ENCODE assay signal across 1 cellular context in the genomic region with DNA sequence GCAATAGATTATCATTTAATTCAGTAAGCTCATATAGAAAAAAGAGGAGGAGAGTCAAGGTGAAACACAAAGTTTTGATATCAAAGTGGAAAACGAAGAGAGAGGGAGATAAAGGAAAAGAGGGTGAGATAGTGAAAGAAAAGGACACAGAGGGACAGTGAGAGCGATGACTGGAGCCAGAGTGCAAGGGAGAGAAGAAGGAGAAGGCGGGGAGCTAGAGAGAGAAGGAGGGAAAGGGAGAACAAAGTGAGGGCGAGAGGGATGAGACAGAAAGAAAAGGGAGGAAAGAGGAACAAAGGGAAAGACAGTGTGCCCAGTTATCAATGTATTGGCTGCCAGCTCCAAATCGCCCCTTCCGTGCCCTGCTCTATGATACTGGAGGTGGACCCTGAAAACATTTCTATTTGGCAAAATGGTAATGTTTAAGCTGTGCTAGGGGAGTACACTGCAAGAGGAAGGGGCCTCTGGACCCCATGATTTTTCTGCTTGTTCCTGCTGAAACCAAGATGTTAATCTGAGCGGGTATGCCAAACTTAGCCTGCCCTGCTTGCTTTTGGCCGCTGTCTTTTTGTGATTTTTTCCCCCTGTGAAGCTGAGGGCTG.
TF ChIP-seq lines count a peak whose summit lies in the region.

No MANE protein-coding gene starts in this region.

TF ChIP-seq in K562, 482 proteins besides CTCF, POLR2A, EP300 and RAD21 (continued from another document and continues in another):
- TF ChIP-seq, protein P1, sequence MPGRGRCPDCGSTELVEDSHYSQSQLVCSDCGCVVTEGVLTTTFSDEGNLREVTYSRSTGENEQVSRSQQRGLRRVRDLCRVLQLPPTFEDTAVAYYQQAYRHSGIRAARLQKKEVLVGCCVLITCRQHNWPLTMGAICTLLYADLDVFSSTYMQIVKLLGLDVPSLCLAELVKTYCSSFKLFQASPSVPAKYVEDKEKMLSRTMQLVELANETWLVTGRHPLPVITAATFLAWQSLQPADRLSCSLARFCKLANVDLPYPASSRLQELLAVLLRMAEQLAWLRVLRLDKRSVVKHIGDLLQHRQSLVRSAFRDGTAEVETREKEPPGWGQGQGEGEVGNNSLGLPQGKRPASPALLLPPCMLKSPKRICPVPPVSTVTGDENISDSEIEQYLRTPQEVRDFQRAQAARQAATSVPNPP (IDR thresholded peaks at IDR 0.05; ENCODE audit: borderline replicate concordance, insufficient read depth, insufficient read length), result no peak
- TF ChIP-seq ARHGAP35 (IDR thresholded peaks at IDR 0.05; ENCODE audit: partially characterized antibody) (peak; percentile 63), ETS2 (tag; IDR thresholded peaks at IDR 0.05; ENCODE audit: borderline replicate concordance, poor library complexity, severe bottlenecking) (no peak), ZBTB5 (IDR thresholded peaks at IDR 0.05) (no peak; the same call in 1 of the 2 replicates), FOXP1 (CRISPR knock-in tag; IDR thresholded peaks at IDR 0.05) (no peak), ZNF583 (CRISPR knock-in tag; IDR thresholded peaks at IDR 0.05) (no peak), RB1 (IDR thresholded peaks at IDR 0.05; ENCODE audit: low read depth) (no peak), NUFIP1 (IDR thresholded peaks at IDR 0.05; ENCODE audit: partially characterized antibody) (no peak), GABPB2 (CRISPR knock-in tag; conservative IDR thresholded peaks at IDR 0.05) (no peak), MAFK (IDR thresholded peaks at IDR 0.05; ENCODE audit: low read length) (no peak), POLR2H (tag; IDR thresholded peaks at IDR 0.05; ENCODE audit: low read depth) (no peak; the same call in 1 of the 2 replicates), TAF1 (IDR thresholded peaks at IDR 0.05; ENCODE audit: control insufficient read depth, extremely low read depth, insufficient read depth, low read length, severe bottlenecking) (no peak), ATF7 (IDR thresholded peaks at IDR 0.05) (no peak), KDM4B (IDR thresholded peaks at IDR 0.05; ENCODE audit: borderline replicate concordance in 2 of 2, low read depth in 1 of 2) (no peak), RBM39 (optimal IDR thresholded peaks at IDR 0.05; ENCODE audit: low read depth, low read length) (no peak), ZBTB1 (CRISPR knock-in tag; IDR thresholded peaks at IDR 0.05; ENCODE audit: borderline replicate concordance, low read depth) (no peak), KAT2B (IDR thresholded peaks at IDR 0.05; ENCODE audit: low read depth, low read length) (no peak), SETDB1 (IDR thresholded peaks at IDR 0.05; ENCODE audit: low read length) (no peak), SP2 (IDR thresholded peaks at IDR 0.05; ENCODE audit: extremely low read depth, low read depth, low read length, poor library complexity, severe bottlenecking) (no peak), ETV6 (IDR thresholded peaks at IDR 0.05; ENCODE audit: borderline replicate concordance in 1 of 2, low read depth in 2 of 2, low read length in 1 of 2) (no peak), ETV6 (CRISPR knock-in tag; IDR thresholded peaks at IDR 0.05; ENCODE audit: borderline replicate concordance) (no peak), SIX5 (IDR thresholded peaks at IDR 0.05; ENCODE audit: borderline replicate concordance in 1 of 2, insufficient read depth in 1 of 2, low read depth in 1 of 2, low read length in 2 of 2) (no peak), MLLT1 (IDR thresholded peaks at IDR 0.05) (peak; percentile 91 to 92), RHOXF2B (CRISPR knock-in tag; conservative IDR thresholded peaks at IDR 0.05) (no peak), HBP1 (CRISPR knock-in tag; IDR thresholded peaks at IDR 0.05) (peak; percentile 71; the same call in 1 of the 2 replicates), AFF1 (IDR thresholded peaks at IDR 0.05; ENCODE audit: low read depth in 1 of 2, partially characterized antibody in 2 of 2) (peak; percentile 71 to 73), ZNF175 (CRISPR knock-in tag; IDR thresholded peaks at IDR 0.05; ENCODE audit: low read depth) (no peak), POLR2G (IDR thresholded peaks at IDR 0.05; ENCODE audit: low read depth, low read length) (no peak), ZNF232 (CRISPR knock-in tag; IDR thresholded peaks at IDR 0.05) (no peak), GTF2A2 (tag; IDR thresholded peaks at IDR 0.05) (no peak), NFRKB (IDR thresholded peaks at IDR 0.05; ENCODE audit: low read depth) (peak; percentile 15), ZNF785 (CRISPR knock-in tag; IDR thresholded peaks at IDR 0.05) (no peak), SMARCE1 (IDR thresholded peaks at IDR 0.05) (peak; percentile 76; the same call in 1 of the 2 replicates), SAP30 (IDR thresholded peaks at IDR 0.05; ENCODE audit: borderline replicate concordance, insufficient read depth, low read depth, low read length, poor library complexity, severe bottlenecking) (no peak), THRAP3 (IDR thresholded peaks at IDR 0.05; ENCODE audit: borderline replicate concordance) (0 out of 2 replicates have a peak, but pooled peaks have one; percentile 30), ZNF436 (CRISPR knock-in tag; IDR thresholded peaks at IDR 0.05) (no peak), POLR2AphosphoS5 (IDR thresholded peaks at IDR 0.05; ENCODE audit: control insufficient read depth, insufficient read depth, low read depth, low read length) (no peak)
- TF ChIP-seq, protein P2, sequence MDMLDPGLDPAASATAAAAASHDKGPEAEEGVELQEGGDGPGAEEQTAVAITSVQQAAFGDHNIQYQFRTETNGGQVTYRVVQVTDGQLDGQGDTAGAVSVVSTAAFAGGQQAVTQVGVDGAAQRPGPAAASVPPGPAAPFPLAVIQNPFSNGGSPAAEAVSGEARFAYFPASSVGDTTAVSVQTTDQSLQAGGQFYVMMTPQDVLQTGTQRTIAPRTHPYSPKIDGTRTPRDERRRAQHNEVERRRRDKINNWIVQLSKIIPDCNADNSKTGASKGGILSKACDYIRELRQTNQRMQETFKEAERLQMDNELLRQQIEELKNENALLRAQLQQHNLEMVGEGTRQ (CRISPR knock-in tag; IDR thresholded peaks at IDR 0.05), result no peak
- TF ChIP-seq, protein P3, sequence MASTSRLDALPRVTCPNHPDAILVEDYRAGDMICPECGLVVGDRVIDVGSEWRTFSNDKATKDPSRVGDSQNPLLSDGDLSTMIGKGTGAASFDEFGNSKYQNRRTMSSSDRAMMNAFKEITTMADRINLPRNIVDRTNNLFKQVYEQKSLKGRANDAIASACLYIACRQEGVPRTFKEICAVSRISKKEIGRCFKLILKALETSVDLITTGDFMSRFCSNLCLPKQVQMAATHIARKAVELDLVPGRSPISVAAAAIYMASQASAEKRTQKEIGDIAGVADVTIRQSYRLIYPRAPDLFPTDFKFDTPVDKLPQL (IDR thresholded peaks at IDR 0.05; ENCODE audit: extremely low read depth, insufficient read length), result no peak
- TF ChIP-seq, protein P4, sequence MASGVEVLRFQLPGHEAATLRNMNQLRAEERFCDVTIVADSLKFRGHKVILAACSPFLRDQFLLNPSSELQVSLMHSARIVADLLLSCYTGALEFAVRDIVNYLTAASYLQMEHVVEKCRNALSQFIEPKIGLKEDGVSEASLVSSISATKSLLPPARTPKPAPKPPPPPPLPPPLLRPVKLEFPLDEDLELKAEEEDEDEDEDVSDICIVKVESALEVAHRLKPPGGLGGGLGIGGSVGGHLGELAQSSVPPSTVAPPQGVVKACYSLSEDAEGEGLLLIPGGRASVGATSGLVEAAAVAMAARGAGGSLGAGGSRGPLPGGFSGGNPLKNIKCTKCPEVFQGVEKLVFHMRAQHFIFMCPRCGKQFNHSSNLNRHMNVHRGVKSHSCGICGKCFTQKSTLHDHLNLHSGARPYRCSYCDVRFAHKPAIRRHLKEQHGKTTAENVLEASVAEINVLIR (CRISPR knock-in tag; IDR thresholded peaks at IDR 0.05), result no peak
- TF ChIP-seq, protein P5, sequence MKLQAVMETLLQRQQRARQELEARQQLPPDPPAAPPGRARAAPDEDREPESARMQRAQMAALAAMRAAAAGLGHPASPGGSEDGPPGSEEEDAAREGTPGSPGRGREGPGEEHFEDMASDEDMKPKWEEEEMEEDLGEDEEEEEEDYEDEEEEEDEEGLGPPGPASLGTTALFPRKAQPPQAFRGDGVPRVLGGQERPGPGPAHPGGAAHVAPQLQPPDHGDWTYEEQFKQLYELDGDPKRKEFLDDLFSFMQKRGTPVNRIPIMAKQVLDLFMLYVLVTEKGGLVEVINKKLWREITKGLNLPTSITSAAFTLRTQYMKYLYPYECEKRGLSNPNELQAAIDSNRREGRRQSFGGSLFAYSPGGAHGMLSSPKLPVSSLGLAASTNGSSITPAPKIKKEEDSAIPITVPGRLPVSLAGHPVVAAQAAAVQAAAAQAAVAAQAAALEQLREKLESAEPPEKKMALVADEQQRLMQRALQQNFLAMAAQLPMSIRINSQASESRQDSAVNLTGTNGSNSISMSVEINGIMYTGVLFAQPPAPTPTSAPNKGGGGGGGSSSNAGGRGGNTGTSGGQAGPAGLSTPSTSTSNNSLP (IDR thresholded peaks at IDR 0.05; ENCODE audit: borderline replicate concordance, low read depth, low read length), result no peak
- TF ChIP-seq, protein P6, sequence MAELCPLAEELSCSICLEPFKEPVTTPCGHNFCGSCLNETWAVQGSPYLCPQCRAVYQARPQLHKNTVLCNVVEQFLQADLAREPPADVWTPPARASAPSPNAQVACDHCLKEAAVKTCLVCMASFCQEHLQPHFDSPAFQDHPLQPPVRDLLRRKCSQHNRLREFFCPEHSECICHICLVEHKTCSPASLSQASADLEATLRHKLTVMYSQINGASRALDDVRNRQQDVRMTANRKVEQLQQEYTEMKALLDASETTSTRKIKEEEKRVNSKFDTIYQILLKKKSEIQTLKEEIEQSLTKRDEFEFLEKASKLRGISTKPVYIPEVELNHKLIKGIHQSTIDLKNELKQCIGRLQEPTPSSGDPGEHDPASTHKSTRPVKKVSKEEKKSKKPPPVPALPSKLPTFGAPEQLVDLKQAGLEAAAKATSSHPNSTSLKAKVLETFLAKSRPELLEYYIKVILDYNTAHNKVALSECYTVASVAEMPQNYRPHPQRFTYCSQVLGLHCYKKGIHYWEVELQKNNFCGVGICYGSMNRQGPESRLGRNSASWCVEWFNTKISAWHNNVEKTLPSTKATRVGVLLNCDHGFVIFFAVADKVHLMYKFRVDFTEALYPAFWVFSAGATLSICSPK (IDR thresholded peaks at IDR 0.05; ENCODE audit: borderline replicate concordance), result peak; percentile 94
